In the genomic region with DNA sequence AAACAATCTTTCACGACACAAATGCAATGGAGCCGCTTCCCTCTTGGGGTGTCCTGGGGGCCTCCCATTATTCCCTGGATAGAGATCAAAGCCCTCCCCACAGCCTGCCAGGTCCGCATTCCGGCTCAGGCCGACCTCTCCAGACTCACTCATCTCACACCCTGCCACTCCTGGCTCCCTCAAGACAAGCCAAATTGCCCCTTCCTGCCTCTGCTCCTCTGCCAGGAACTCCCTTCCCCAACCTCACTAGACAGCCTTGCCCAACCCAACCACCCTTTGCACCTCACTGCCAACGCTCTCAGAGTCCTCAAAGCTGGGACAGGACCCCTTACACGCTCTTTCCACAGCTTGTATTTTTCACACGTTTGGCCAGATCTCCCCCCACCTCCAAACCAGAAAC, we compare ENCODE assay signal across 8 cellular contexts. TPM values are rescaled to one million over a fixed set of nuclear protein-coding genes. Genes with fewer than 3 reads are reported as not detected.
DNase-seq lines count a peak whose midpoint lies in the region; ATAC-seq, FAIRE-seq and TF ChIP-seq lines count a peak whose summit lies in the region.

No MANE protein-coding gene starts in this region.

- H3K27me3 Mint-ChIP-seq in natural killer cell (ENCODE audit: low read depth in 2 of 2), result no peaks in the 10 kb centered on the region

- H3K4me1 Mint-ChIP-seq in natural killer cell, result peaks cover 42 to 44% of the 10 kb centered on the region in 2 donors

- peak in 1 of 3 donors; percentile 2 for ATAC-seq in natural killer cell
- ATAC-seq in foreskin keratinocyte, result no peak
- no peak for ATAC-seq in HG02870 (IDR thresholded peaks at IDR 0.05; ENCODE audit: unreplicated experiment)

- H3K9me3 ChIP-seq in AG04450 (ENCODE audit: control insufficient read depth, insufficient read depth, low read length) (no peaks in the 10 kb centered on the region; the same call in 1 of the 2 replicates), MM.1S (replicated peaks; ENCODE audit: insufficient read depth, low read length) (no peaks in the 10 kb centered on the region)

- H3K9me2 ChIP-seq in MM.1S (replicated peaks; ENCODE audit: insufficient read depth, low read length), result no peaks in the 10 kb centered on the region

- H3K27ac Mint-ChIP-seq in natural killer cell, result peak overlapping the region; percentile 97 to 99

- POLR2A ChIA-PET in AG04450 (lab: Yijun Ruan, JAX), result no interaction called here

- peak overlapping the region; percentile 89; the same call in 1 of the 2 replicates for H3K9ac ChIP-seq in MM.1S (ENCODE audit: low read length)

- peaks cover 20% of the 10 kb centered on the region for H3K36me3 Mint-ChIP-seq in natural killer cell

- no peaks in the 10 kb centered on the region for H3K27me3 ChIP-seq in AG04450 (ENCODE audit: control insufficient read depth, insufficient read depth, low read length)
- H3K27me3 ChIP-seq in MM.1S (replicated peaks; ENCODE audit: insufficient read depth, low read length), result no peaks in the 10 kb centered on the region
- H3K27me3 ChIP-seq in foreskin keratinocyte, result no peaks in the 10 kb centered on the region

- no peaks in the 10 kb centered on the region for H3K9me3 Mint-ChIP-seq in natural killer cell

- peak overlapping the region; percentile 100 for H3K4me3 Mint-ChIP-seq in natural killer cell

- H3K27ac ChIP-seq in AG04450 (ENCODE audit: low read depth, low read length), result no peak overlapping the region
- no peak overlapping the region for H3K27ac ChIP-seq in MM.1S (ENCODE audit: low read length)
- peak overlapping the region; percentile 92 for H3K27ac ChIP-seq in cingulate gyrus (ENCODE audit: low read depth, low read length)
- no peak overlapping the region for H3K27ac ChIP-seq in foreskin keratinocyte

- H4K20me1 ChIP-seq in MM.1S (ENCODE audit: insufficient read depth, low read length), result 0 out of 2 replicates have a peak, but pooled peaks cover 6% of the 10 kb centered on the region

- FAIRE-seq in frontal cortex (lab: Jason Lieb, UNC), result no peak

- no peaks in the 10 kb centered on the region for H3F3A ChIP-seq in MM.1S (ENCODE audit: insufficient read depth, low read length)

- H3K79me2 ChIP-seq in MM.1S (ENCODE audit: low read length), result peaks cover 46% of the 10 kb centered on the region

- H3K4me3 ChIP-seq in AG04450 (ENCODE audit: low read depth, low read length) (peak overlapping the region; percentile 86), MM.1S (ENCODE audit: low read length) (peak overlapping the region; percentile 97)

- peak overlapping the region; percentile 93 for H3K4me2 ChIP-seq in MM.1S (ENCODE audit: low read depth, low read length)

- CTCF ChIA-PET in AG04450 (lab: Charles Lee), result no interaction called here

- intact Hi-C loops in natural killer cell (cut with micrococcal nuclease), result loop anchor here (1.0 to 5.0 kb wide), 3 partner anchors 7 to 204 kb away; a partner anchor contains a TSS

- H3K4me1 ChIP-seq in MM.1S (ENCODE audit: low read length) (peaks cover 10% of the 10 kb centered on the region), foreskin keratinocyte (peaks cover 6% of the 10 kb centered on the region)

- H2AFZ ChIP-seq in MM.1S (ENCODE audit: low read length), result no peak overlapping the region

- TF ChIP-seq CTCF in AG04450 (IDR thresholded peaks at IDR 0.05; ENCODE audit: low read depth, low read length) (no peak), MM.1S (IDR thresholded peaks at IDR 0.05; ENCODE audit: low read length) (no peak), natural killer cell (IDR thresholded peaks at IDR 0.05) (no peak), foreskin keratinocyte (conservative IDR thresholded peaks at IDR 0.05) (no peak)

- no peak for DNase-seq in AG04450 (ENCODE audit: low read depth, low spot score)
- no peak for DNase-seq in MM.1S
- no peak for DNase-seq in natural killer cell
- DNase-seq in frontal cortex (ENCODE audit: low spot score in 2 of 2), result no peak
- no peak for DNase-seq in foreskin keratinocyte
- no peak for DNase-seq in HK-2 (ENCODE audit: unreplicated experiment)

- no peaks in the 10 kb centered on the region for H3K36me3 ChIP-seq in MM.1S (replicated peaks; ENCODE audit: insufficient read depth, low read length)

RNA-seq across cellular contexts. Expression of a gene that starts 1.5 kb away (rescaled TPM):
- polyA plus RNA-seq in AG04450 (2011; rRNA removed) (30.8 and 54.5 TPM in 2 replicates), foreskin keratinocyte (69.0 and 76.6 TPM in 2 replicates)
- polyA minus RNA-seq in AG04450 (2011; rRNA and poly(A)+ RNA removed), result 8.1 TPM in 2 replicates
- total RNA-seq in natural killer cell (100 to 1,000 TPM; 554 to 652 (median 608) TPM), frontal cortex (42.0 TPM), foreskin keratinocyte (49.1 and 50.3 TPM in 2 replicates)

RNA-seq across cellular contexts. Expression of a gene that starts 20.4 kb away (rescaled TPM):
- polyA plus RNA-seq in AG04450 (2011; rRNA removed) (3.4 and 4.4 TPM in 2 replicates), foreskin keratinocyte (28.7 and 29.0 TPM in 2 replicates)
- polyA minus RNA-seq in AG04450 (2011; rRNA and poly(A)+ RNA removed), result 2.7 and 3.0 TPM in 2 replicates
- total RNA-seq in natural killer cell (10 to 100 TPM; 29.1 to 38.4 (median 34.8) TPM), frontal cortex (2.9 TPM), foreskin keratinocyte (19.0 and 20.7 TPM in 2 replicates)

RNA-seq across cellular contexts. Expression of a gene that starts 21.4 kb away (rescaled TPM):
- polyA plus RNA-seq in AG04450 (2011; rRNA removed), result 0.35 and 0.55 TPM in 2 replicates
- polyA minus RNA-seq in AG04450 (2011; rRNA and poly(A)+ RNA removed), result 0.17 and 0.37 TPM in 2 replicates
- 10 to 100 TPM; 13.0 to 20.9 (median 13.1) TPM for total RNA-seq in natural killer cell
- total RNA-seq in frontal cortex, result 1.2 TPM
- 2.7 and 3.2 TPM in 2 replicates for total RNA-seq in foreskin keratinocyte
- 3.8 and 4.8 TPM in 2 replicates for polyA plus RNA-seq in foreskin keratinocyte

RNA-seq across cellular contexts. Expression of a gene that starts 21.4 kb away (rescaled TPM):
- polyA plus RNA-seq in AG04450 (2011; rRNA removed) (6.7 and 10.7 TPM in 2 replicates), foreskin keratinocyte (44.0 and 45.1 TPM in 2 replicates)
- 9.7 and 12.6 TPM in 2 replicates for polyA minus RNA-seq in AG04450 (2011; rRNA and poly(A)+ RNA removed)
- total RNA-seq in natural killer cell (10 to 100 TPM; 43.1 to 53.7 (median 46.9) TPM), frontal cortex (11.4 TPM), foreskin keratinocyte (35.2 and 42.2 TPM in 2 replicates)

RNA-seq across cellular contexts. Expression of a gene that starts 35.5 kb away (rescaled TPM):
- 5.4 and 8.4 TPM in 2 replicates for polyA plus RNA-seq in AG04450 (2011; rRNA removed)
- polyA minus RNA-seq in AG04450 (2011; rRNA and poly(A)+ RNA removed), result 7.1 and 9.0 TPM in 2 replicates
- 10 to 100 TPM; 90.7 to 91.7 (median 91.5) TPM for total RNA-seq in natural killer cell
- total RNA-seq in frontal cortex, result 5.3 TPM
- 21.6 and 23.8 TPM in 2 replicates for total RNA-seq in foreskin keratinocyte
- 21.0 and 21.8 TPM in 2 replicates for polyA plus RNA-seq in foreskin keratinocyte

Comparison
In these comparisons a context has a peak if more than half of its experiments do, and no peak if none do; other contexts are left out.
1. RNA of a gene that starts 1.5 kb away (total RNA-seq): 554 to 652 TPM in natural killer cell; 49.1 to 50.3 TPM in foreskin keratinocyte and 42.0 TPM in frontal cortex (single experiment); every median in the first group is over 10 times any median in the second.